In genomic region chr9:120729796-120730195, GRCh38 we compare ENCODE assay signal across 11 cellular contexts. TPM values are rescaled to one million over a fixed set of nuclear protein-coding genes. Genes with fewer than 3 reads are reported as not detected.
DNase-seq lines count a peak whose midpoint lies in the region; FAIRE-seq and TF ChIP-seq lines count a peak whose summit lies in the region.
"Had no signal": no experiment of that assay in that cellular context is flagged by ENCODE, and none has a peak within 500 bp of the region (broad histone marks: within the 10 kb centered on the region; RNA-seq: fewer than 3 reads in every experiment).

No MANE protein-coding gene starts in this region.

- H3K56ac ChIP-seq in mesendoderm (ENCODE audit: low read length): no peak overlapping the region

- H2BK120ac ChIP-seq in mesendoderm (ENCODE audit: low read depth, low read length): no peak overlapping the region

- no peaks in the 10 kb centered on the region for H3K9me3 Mint-ChIP-seq in astrocyte (ENCODE audit: unreplicated experiment)

- no peak overlapping the region for H3K4me2 ChIP-seq in astrocyte (ENCODE audit: low read length)
- no peak overlapping the region for H3K4me2 ChIP-seq in mesendoderm (ENCODE audit: low read length)

- no peak overlapping the region for H3K4ac ChIP-seq in mesendoderm (ENCODE audit: low read depth, low read length)

- no peak for DNase-seq in GM12864 (ENCODE audit: low read depth)
- peak; percentile 45 for DNase-seq in LHCN-M2 (ENCODE audit: low read depth)
- DNase-seq in astrocyte (ENCODE audit: low read depth): no peak
- DNase-seq in mesendoderm: peak; percentile 77
- DNase-seq in D721Med (ENCODE audit: insufficient read length, low spot score): no peak
- DNase-seq in NCI-H2107 treated with DMSO at 0.1 percent for 48 hours (lab: John Stamatoyannopoulos, UW; ENCODE audit: unreplicated experiment): no peak
- DNase-seq in stimulated activated CD4-positive, alpha-beta T cell treated with anti-CD3 and anti-CD28 coated beads, Interleukin-4, amount 100 ng/mL, for 4 hours: no peak
- no peak for DNase-seq in GDM1 (lab: John Stamatoyannopoulos, UW)
- DNase-seq: activated CD4-positive, alpha-beta T cell treated with anti-CD3 and anti-CD28 coated beads for 1 hour; stimulated activated CD4-positive, alpha-beta T cell treated with anti-CD3 and anti-CD28 coated beads, Interleukin-2, amount 100 ng/mL, for 24 hours; uterus had no signal

- no peak overlapping the region for H2BK5ac ChIP-seq in mesendoderm (ENCODE audit: low read length)

- peaks cover 7% of the 10 kb centered on the region for H3K27me3 Mint-ChIP-seq in astrocyte (ENCODE audit: low read depth, unreplicated experiment)

- peaks cover 29% of the 10 kb centered on the region for H3K4me1 Mint-ChIP-seq in astrocyte (ENCODE audit: low read depth, unreplicated experiment)

- H3K27me3 ChIP-seq in astrocyte (ENCODE audit: insufficient read depth, low read length): peaks cover 4% of the 10 kb centered on the region
- no peaks in the 10 kb centered on the region for H3K27me3 ChIP-seq in mesendoderm (ENCODE audit: insufficient read depth, low read length, poor library complexity)
- H3K27me3 ChIP-seq: uterus had no signal

- H3K23ac ChIP-seq in mesendoderm (ENCODE audit: low read length): no peak overlapping the region

- H3K4me1 ChIP-seq in astrocyte (ENCODE audit: insufficient read depth, low read length) (peaks cover 13% of the 10 kb centered on the region), mesendoderm (ENCODE audit: control insufficient read depth, low read depth, low read length) (peaks cover 8% of the 10 kb centered on the region)
- H3K4me1 ChIP-seq: uterus had no signal

- peak overlapping the region; percentile 58 for H4K8ac ChIP-seq in mesendoderm (ENCODE audit: low read depth, low read length)

- H3K9me3 ChIP-seq in astrocyte (ENCODE audit: insufficient read depth, low read depth, low read length): no peaks in the 10 kb centered on the region
- H3K9me3 ChIP-seq: uterus had no signal

- peak overlapping the region; percentile 92 for H3K27ac Mint-ChIP-seq in astrocyte (ENCODE audit: unreplicated experiment)

- no peaks in the 10 kb centered on the region for H3K79me1 ChIP-seq in mesendoderm (ENCODE audit: low read length)

- no peak overlapping the region for H2BK15ac ChIP-seq in mesendoderm (replicated peaks; ENCODE audit: low read depth)

- peaks cover 3% of the 10 kb centered on the region for H4K20me1 ChIP-seq in astrocyte (ENCODE audit: insufficient read depth, low read length)

- H3K4me3 Mint-ChIP-seq in astrocyte (ENCODE audit: unreplicated experiment): no peak overlapping the region

- H2AK5ac ChIP-seq in mesendoderm (ENCODE audit: low read length): no peak overlapping the region

- H3K27ac ChIP-seq in astrocyte (ENCODE audit: low read depth, low read length) (no peak overlapping the region), mesendoderm (ENCODE audit: low read depth, low read length) (peak overlapping the region; percentile 54)
- H3K27ac ChIP-seq: uterus had no signal

- H4K5ac ChIP-seq in mesendoderm (ENCODE audit: low read length): no peak overlapping the region

- no peak overlapping the region for H3K4me3 ChIP-seq in GM12864 (ENCODE audit: low read depth, low read length)
- H3K4me3 ChIP-seq in astrocyte (ENCODE audit: insufficient read depth, low read depth, low read length): no peak overlapping the region
- H3K4me3 ChIP-seq in mesendoderm (ENCODE audit: low read length): no peak overlapping the region
- H3K4me3 ChIP-seq: uterus had no signal

- no peak overlapping the region for H2AFZ ChIP-seq in astrocyte (ENCODE audit: low read depth, low read length)

- FAIRE-seq in astrocyte (lab: Jason Lieb, UNC) (no peak), D721Med (lab: Jason Lieb, UNC) (no peak)

- H3K9ac ChIP-seq in astrocyte (ENCODE audit: low read length) (no peak overlapping the region), mesendoderm (ENCODE audit: low read length) (no peak overlapping the region)

- H3K36me3 ChIP-seq in astrocyte (ENCODE audit: insufficient read depth, low read length): no peaks in the 10 kb centered on the region
- H3K36me3 ChIP-seq in mesendoderm (ENCODE audit: control insufficient read depth, insufficient read depth, low read length): no peaks in the 10 kb centered on the region
- H3K36me3 ChIP-seq: uterus had no signal

- peak overlapping the region; percentile 51 for H3K18ac ChIP-seq in mesendoderm (ENCODE audit: low read length)

- no peaks in the 10 kb centered on the region for H3K79me2 ChIP-seq in astrocyte (ENCODE audit: insufficient read depth, low read length)
- H3K79me2 ChIP-seq in mesendoderm (ENCODE audit: control insufficient read depth, insufficient read depth, low read length): no peaks in the 10 kb centered on the region

- no peaks in the 10 kb centered on the region for H3K36me3 Mint-ChIP-seq in astrocyte (ENCODE audit: low read depth, unreplicated experiment)

- no CpG with 5 or more reads among the region's 5 CpGs for WGBS in mesendoderm (ENCODE audit: extremely low coverage, insufficient coverage, low lambda C conversion rate)

- TF ChIP-seq CTCF in GM12864 (IDR thresholded peaks at IDR 0.05; ENCODE audit: low read depth, low read length, missing control alignments) (peak; percentile 51), astrocyte (IDR thresholded peaks at IDR 0.05; ENCODE audit: insufficient read depth, low read depth, low read length) (no peak), D721Med (IDR thresholded peaks at IDR 0.05; ENCODE audit: insufficient read depth, missing control alignments) (no peak)

RNA-seq across cellular contexts. Expression of gene MEGF9, which starts 15.5 kb away (rescaled TPM):
- 7.5 and 9.4 TPM in 2 replicates for total RNA-seq in LHCN-M2 (2014; rRNA removed)
- 6.2 TPM for polyA plus RNA-seq in LHCN-M2 (2012)
- total RNA-seq in astrocyte: 12.1 and 17.7 TPM in 2 replicates
- polyA plus RNA-seq in mesendoderm (2013, experiment 1 of 2): 1.4 TPM
- polyA plus RNA-seq in mesendoderm (2013, experiment 2 of 2): 1.4 TPM

Comparison
In these comparisons a context has a peak if more than half of its experiments do, and no peak if none do; other contexts are left out.
1. DNase-seq: peak in LHCN-M2 (single experiment) and mesendoderm (single experiment); none in GM12864 (single experiment), astrocyte (single experiment), D721Med (single experiment), NCI-H2107 treated with DMSO at 0.1 percent for 48 hours (single experiment), stimulated activated CD4-positive, alpha-beta T cell treated with anti-CD3 and anti-CD28 coated beads, Interleukin-4, amount 100 ng/mL, for 4 hours (0 of 2) and GDM1 (single experiment).